Comparison of ENCODE assay signal across 1 cellular context in the genomic region with DNA sequence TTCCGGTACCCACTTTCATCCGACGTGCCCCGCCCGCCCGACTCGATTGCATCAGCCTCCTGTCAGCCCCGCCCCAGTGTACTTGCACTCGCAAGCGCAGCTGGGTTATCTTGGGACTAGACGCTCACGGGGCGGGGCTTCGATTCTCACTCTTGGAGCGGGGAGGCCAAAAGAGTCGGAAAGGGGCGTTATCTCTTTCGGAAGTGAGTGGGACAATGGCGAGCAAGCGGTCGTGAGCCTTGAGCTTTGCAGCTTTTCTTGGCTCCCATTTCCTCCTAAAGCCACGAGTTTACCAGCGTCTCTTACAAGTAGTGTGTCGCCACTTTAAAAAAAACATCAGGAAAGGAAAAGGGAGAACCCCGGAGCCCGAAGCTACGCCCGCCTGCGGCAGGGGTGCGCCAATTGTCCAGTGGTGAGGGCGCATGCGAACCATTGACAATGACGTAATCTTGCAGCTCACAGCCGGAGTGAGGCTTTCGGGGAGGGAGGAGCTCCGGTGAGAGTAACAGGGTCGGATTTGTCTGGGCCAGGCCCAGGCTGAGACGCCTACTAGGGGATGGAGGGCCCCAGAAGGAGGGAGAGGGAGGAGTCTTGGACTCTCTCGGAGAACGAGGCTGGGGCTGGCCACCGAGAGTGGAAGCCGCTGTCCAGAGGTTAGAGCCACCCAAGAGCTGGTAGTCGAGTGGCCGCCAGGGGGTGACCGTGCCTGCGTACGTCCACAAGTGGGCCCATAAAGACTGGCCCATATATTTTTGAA.
TF ChIP-seq lines count a peak whose summit lies in the region.

No MANE protein-coding gene starts in this region.

TF ChIP-seq in K562, 482 proteins besides CTCF, POLR2A, EP300 and RAD21 (continued from another document and continues in another):
- TF ChIP-seq, protein P1, sequence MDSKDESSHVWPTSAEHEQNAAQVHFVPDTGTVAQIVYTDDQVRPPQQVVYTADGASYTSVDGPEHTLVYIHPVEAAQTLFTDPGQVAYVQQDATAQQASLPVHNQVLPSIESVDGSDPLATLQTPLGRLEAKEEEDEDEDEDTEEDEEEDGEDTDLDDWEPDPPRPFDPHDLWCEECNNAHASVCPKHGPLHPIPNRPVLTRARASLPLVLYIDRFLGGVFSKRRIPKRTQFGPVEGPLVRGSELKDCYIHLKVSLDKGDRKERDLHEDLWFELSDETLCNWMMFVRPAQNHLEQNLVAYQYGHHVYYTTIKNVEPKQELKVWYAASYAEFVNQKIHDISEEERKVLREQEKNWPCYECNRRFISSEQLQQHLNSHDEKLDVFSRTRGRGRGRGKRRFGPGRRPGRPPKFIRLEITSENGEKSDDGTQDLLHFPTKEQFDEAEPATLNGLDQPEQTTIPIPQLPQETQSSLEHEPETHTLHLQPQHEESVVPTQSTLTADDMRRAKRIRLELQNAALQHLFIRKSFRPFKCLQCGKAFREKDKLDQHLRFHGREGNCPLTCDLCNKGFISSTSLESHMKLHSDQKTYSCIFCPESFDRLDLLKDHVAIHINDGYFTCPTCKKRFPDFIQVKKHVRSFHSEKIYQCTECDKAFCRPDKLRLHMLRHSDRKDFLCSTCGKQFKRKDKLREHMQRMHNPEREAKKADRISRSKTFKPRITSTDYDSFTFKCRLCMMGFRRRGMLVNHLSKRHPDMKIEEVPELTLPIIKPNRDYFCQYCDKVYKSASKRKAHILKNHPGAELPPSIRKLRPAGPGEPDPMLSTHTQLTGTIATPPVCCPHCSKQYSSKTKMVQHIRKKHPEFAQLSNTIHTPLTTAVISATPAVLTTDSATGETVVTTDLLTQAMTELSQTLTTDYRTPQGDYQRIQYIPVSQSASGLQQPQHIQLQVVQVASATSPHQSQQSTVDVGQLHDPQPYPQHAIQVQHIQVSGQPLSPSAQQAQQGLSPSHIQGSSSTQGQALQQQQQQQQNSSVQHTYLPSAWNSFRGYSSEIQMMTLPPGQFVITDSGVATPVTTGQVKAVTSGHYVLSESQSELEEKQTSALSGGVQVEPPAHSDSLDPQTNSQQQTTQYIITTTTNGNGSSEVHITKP (IDR thresholded peaks at IDR 0.05; ENCODE audit: partially characterized antibody) = peak; percentile 96
- TF ChIP-seq POLR2G (IDR thresholded peaks at IDR 0.05; ENCODE audit: low read depth, low read length) (peak; percentile 85), BRD4 (IDR thresholded peaks at IDR 0.05) (0 out of 2 replicates have a peak, but pooled peaks have one; percentile 27), ARNT (IDR thresholded peaks at IDR 0.05) (peak in 1 of 2 experiments; percentile 10; a peak in 1 of 4 replicates), TEAD4 (IDR thresholded peaks at IDR 0.05; ENCODE audit: low read length) (no peak), TEAD4 (CRISPR knock-in tag; IDR thresholded peaks at IDR 0.05; ENCODE audit: borderline replicate concordance) (no peak), SUPT5H (IDR thresholded peaks at IDR 0.05) (peak; percentile 80), FOSL1 (tag; conservative IDR thresholded peaks at IDR 0.05) (peak; percentile 49), RBFOX2 (IDR thresholded peaks at IDR 0.05; ENCODE audit: low read depth, low read length) (peak; percentile 89), TAF1 (IDR thresholded peaks at IDR 0.05; ENCODE audit: control insufficient read depth, extremely low read depth, insufficient read depth, low read length, severe bottlenecking) (peak; percentile 64), ZFX (CRISPR knock-in tag; IDR thresholded peaks at IDR 0.05) (peak; percentile 85), ZBTB7A (IDR thresholded peaks at IDR 0.05; ENCODE audit: borderline replicate concordance, control insufficient read depth, low read depth, low read length) (no peak), ATF7 (IDR thresholded peaks at IDR 0.05) (peak; percentile 99), ZNF584 (CRISPR knock-in tag; IDR thresholded peaks at IDR 0.05; ENCODE audit: low read depth) (peak; percentile 72), SRSF3 (IDR thresholded peaks at IDR 0.05; ENCODE audit: insufficient read depth, low read length) (no peak), CXXC5 (CRISPR knock-in tag; IDR thresholded peaks at IDR 0.05) (peak; percentile 58; the same call in 1 of the 2 replicates), KLF1 (tag; IDR thresholded peaks at IDR 0.05) (no peak), POLR2B (IDR thresholded peaks at IDR 0.05; ENCODE audit: low read depth, partially characterized antibody) (peak; percentile 73), PML (IDR thresholded peaks at IDR 0.05; ENCODE audit: low read length) (peak; percentile 33; the same call in 1 of the 2 replicates), NR2C1 (IDR thresholded peaks at IDR 0.05) (no peak), NR2C1 (tag; IDR thresholded peaks at IDR 0.05) (no peak), THRAP3 (IDR thresholded peaks at IDR 0.05; ENCODE audit: borderline replicate concordance) (no peak), SMARCA4 (IDR thresholded peaks at IDR 0.05) (peak; percentile 22; the same call in 1 of the 2 replicates), SMC3 (conservative IDR thresholded peaks at IDR 0.05; ENCODE audit: insufficient read depth, low read depth, low read length) (0 out of 2 replicates have a peak, but pooled peaks have one; percentile 21), KDM1A (IDR thresholded peaks at IDR 0.05) (0 out of 4 replicates have a peak, but pooled peaks of 1 of the 2 experiments have one; percentile 15), MAZ (CRISPR knock-in tag; conservative IDR thresholded peaks at IDR 0.05 in 1 of 2, IDR thresholded peaks at IDR 0.05 in 1 of 2) (peak in 1 of 2 experiments; percentile 76; a peak in 2 of 4 replicates), ATF1 (CRISPR knock-in tag; IDR thresholded peaks at IDR 0.05) (no peak), ATF1 (tag; IDR thresholded peaks at IDR 0.05) (peak; percentile 86), BRD9 (IDR thresholded peaks at IDR 0.05; ENCODE audit: low read depth, partially characterized antibody) (no peak), NRF1 (conservative IDR thresholded peaks at IDR 0.05 in 1 of 2, IDR thresholded peaks at IDR 0.05 in 1 of 2) (peak; percentile 87 to 89), PCBP1 (IDR thresholded peaks at IDR 0.05; ENCODE audit: low read depth, low read length, poor library complexity, severe bottlenecking) (no peak), ETV1 (tag; conservative IDR thresholded peaks at IDR 0.05; ENCODE audit: low read depth) (peak; percentile 69), ZSCAN32 (CRISPR knock-in tag; IDR thresholded peaks at IDR 0.05) (peak; percentile 98), GABPB1 (CRISPR knock-in tag; IDR thresholded peaks at IDR 0.05) (peak; percentile 57; the same call in 1 of the 2 replicates), ZNF175 (CRISPR knock-in tag; IDR thresholded peaks at IDR 0.05; ENCODE audit: low read depth) (no peak), CEBPG (CRISPR knock-in tag; IDR thresholded peaks at IDR 0.05) (peak; percentile 98), CEBPG (tag; conservative IDR thresholded peaks at IDR 0.05 in 1 of 2, IDR thresholded peaks at IDR 0.05 in 1 of 2) (peak; percentile 97 to 98), JUND (IDR thresholded peaks at IDR 0.05; ENCODE audit: borderline replicate concordance, low read depth, low read length) (peak; percentile 89), JUND (tag; IDR thresholded peaks at IDR 0.05; ENCODE audit: borderline replicate concordance, low read depth, low read length) (peak; percentile 92), TAF9B (IDR thresholded peaks at IDR 0.05; ENCODE audit: partially characterized antibody) (peak; percentile 58), HDAC1 (IDR thresholded peaks at IDR 0.05) (0 out of 4 replicates have a peak, but pooled peaks of 1 of the 2 experiments have one; percentile 18), TRIM24 (IDR thresholded peaks at IDR 0.05) (peak; percentile 58 to 61; a peak in 3 of 4 replicates), MIER1 (IDR thresholded peaks at IDR 0.05; ENCODE audit: low read depth) (peak; percentile 61; the same call in 1 of the 2 replicates)
- TF ChIP-seq, protein P2, sequence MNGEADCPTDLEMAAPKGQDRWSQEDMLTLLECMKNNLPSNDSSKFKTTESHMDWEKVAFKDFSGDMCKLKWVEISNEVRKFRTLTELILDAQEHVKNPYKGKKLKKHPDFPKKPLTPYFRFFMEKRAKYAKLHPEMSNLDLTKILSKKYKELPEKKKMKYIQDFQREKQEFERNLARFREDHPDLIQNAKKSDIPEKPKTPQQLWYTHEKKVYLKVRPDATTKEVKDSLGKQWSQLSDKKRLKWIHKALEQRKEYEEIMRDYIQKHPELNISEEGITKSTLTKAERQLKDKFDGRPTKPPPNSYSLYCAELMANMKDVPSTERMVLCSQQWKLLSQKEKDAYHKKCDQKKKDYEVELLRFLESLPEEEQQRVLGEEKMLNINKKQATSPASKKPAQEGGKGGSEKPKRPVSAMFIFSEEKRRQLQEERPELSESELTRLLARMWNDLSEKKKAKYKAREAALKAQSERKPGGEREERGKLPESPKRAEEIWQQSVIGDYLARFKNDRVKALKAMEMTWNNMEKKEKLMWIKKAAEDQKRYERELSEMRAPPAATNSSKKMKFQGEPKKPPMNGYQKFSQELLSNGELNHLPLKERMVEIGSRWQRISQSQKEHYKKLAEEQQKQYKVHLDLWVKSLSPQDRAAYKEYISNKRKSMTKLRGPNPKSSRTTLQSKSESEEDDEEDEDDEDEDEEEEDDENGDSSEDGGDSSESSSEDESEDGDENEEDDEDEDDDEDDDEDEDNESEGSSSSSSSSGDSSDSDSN (IDR thresholded peaks at IDR 0.05; ENCODE audit: borderline replicate concordance in 1 of 2, low read depth in 2 of 2, low read length in 2 of 2) = peak in 1 of 2 experiments; percentile 75; a peak in 2 of 4 replicates
- TF ChIP-seq, protein P3, sequence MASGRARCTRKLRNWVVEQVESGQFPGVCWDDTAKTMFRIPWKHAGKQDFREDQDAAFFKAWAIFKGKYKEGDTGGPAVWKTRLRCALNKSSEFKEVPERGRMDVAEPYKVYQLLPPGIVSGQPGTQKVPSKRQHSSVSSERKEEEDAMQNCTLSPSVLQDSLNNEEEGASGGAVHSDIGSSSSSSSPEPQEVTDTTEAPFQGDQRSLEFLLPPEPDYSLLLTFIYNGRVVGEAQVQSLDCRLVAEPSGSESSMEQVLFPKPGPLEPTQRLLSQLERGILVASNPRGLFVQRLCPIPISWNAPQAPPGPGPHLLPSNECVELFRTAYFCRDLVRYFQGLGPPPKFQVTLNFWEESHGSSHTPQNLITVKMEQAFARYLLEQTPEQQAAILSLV (tag; IDR thresholded peaks at IDR 0.05) = peak; percentile 89
- TF ChIP-seq, protein P4, sequence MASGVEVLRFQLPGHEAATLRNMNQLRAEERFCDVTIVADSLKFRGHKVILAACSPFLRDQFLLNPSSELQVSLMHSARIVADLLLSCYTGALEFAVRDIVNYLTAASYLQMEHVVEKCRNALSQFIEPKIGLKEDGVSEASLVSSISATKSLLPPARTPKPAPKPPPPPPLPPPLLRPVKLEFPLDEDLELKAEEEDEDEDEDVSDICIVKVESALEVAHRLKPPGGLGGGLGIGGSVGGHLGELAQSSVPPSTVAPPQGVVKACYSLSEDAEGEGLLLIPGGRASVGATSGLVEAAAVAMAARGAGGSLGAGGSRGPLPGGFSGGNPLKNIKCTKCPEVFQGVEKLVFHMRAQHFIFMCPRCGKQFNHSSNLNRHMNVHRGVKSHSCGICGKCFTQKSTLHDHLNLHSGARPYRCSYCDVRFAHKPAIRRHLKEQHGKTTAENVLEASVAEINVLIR (CRISPR knock-in tag; IDR thresholded peaks at IDR 0.05) = no peak
- TF ChIP-seq, protein P5, sequence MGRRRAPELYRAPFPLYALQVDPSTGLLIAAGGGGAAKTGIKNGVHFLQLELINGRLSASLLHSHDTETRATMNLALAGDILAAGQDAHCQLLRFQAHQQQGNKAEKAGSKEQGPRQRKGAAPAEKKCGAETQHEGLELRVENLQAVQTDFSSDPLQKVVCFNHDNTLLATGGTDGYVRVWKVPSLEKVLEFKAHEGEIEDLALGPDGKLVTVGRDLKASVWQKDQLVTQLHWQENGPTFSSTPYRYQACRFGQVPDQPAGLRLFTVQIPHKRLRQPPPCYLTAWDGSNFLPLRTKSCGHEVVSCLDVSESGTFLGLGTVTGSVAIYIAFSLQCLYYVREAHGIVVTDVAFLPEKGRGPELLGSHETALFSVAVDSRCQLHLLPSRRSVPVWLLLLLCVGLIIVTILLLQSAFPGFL (CRISPR knock-in tag; IDR thresholded peaks at IDR 0.05) = no peak
- TF ChIP-seq, protein P6, sequence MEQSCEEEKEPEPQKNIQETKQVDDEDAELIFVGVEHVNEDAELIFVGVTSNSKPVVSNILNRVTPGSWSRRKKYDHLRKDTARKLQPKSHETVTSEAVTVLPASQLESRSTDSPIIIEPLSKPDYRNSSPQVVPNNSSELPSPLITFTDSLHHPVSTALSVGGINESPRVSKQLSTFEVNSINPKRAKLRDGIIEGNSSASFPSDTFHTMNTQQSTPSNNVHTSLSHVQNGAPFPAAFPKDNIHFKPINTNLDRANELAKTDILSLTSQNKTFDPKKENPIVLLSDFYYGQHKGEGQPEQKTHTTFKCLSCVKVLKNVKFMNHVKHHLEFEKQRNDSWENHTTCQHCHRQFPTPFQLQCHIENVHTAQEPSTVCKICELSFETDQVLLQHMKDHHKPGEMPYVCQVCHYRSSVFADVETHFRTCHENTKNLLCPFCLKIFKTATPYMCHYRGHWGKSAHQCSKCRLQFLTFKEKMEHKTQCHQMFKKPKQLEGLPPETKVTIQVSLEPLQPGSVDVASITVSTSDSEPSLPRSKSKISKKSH (CRISPR knock-in tag; IDR thresholded peaks at IDR 0.05) = no peak
- TF ChIP-seq, protein P7, sequence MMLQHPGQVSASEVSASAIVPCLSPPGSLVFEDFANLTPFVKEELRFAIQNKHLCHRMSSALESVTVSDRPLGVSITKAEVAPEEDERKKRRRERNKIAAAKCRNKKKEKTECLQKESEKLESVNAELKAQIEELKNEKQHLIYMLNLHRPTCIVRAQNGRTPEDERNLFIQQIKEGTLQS (IDR thresholded peaks at IDR 0.05) = peak; percentile 98
- TF ChIP-seq, protein P7 (CRISPR knock-in tag; conservative IDR thresholded peaks at IDR 0.05) = peak; percentile 93; the same call in 1 of the 2 replicates
- TF ChIP-seq, protein P8, sequence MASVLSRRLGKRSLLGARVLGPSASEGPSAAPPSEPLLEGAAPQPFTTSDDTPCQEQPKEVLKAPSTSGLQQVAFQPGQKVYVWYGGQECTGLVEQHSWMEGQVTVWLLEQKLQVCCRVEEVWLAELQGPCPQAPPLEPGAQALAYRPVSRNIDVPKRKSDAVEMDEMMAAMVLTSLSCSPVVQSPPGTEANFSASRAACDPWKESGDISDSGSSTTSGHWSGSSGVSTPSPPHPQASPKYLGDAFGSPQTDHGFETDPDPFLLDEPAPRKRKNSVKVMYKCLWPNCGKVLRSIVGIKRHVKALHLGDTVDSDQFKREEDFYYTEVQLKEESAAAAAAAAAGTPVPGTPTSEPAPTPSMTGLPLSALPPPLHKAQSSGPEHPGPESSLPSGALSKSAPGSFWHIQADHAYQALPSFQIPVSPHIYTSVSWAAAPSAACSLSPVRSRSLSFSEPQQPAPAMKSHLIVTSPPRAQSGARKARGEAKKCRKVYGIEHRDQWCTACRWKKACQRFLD (CRISPR knock-in tag; IDR thresholded peaks at IDR 0.05) = peak; percentile 43; the same call in 1 of the 2 replicates
- TF ChIP-seq, protein P9, sequence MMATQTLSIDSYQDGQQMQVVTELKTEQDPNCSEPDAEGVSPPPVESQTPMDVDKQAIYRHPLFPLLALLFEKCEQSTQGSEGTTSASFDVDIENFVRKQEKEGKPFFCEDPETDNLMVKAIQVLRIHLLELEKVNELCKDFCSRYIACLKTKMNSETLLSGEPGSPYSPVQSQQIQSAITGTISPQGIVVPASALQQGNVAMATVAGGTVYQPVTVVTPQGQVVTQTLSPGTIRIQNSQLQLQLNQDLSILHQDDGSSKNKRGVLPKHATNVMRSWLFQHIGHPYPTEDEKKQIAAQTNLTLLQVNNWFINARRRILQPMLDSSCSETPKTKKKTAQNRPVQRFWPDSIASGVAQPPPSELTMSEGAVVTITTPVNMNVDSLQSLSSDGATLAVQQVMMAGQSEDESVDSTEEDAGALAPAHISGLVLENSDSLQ (IDR thresholded peaks at IDR 0.05) = peak; percentile 66
